In the genomic region with DNA sequence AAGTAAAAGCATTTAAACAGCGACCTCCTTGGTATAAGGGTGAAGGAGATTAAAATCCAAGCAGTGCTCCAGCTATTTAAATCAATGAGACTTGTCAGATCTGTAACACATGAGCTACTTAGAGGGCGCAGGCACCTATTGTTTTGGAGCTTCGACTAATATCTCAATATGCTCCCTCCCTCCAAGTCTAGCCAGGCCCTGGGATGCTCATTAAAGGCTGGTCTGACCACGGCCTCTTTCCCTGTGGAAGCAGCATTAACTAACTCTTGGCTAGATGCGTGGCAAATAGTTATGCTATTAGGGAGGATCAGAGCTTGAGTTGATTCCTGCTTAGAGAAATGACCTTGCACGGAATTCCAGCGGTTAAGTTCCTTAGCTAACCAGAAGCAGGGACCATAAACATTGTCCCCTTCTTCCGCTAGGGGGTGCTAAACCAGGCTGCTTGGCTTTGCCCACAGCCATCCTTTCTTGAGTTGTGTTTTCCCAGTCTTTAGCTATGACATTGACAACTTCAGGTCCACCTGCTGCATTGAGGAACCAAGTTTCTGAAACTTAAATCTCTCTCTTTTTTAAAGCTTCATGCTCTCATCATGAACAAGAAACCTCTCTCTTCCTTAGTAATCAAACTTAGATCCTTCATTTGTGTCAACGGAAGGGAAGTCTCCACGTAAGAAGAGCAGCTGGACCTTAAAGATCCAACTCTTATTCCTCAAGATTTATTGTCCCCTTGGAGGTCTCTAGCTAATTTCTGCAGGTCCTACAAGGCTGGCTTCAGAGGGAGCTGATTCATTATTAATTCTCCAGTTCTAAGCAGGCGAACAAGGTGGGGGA, we compare ENCODE assay signal across 8 cellular contexts.
DNase-seq lines count a peak whose midpoint lies in the region; ATAC-seq and TF ChIP-seq lines count a peak whose summit lies in the region.

No MANE protein-coding gene starts in this region.

- no peak for TF ChIP-seq POLR2A in thyroid gland (IDR thresholded peaks at IDR 0.05)

- H3K4me1 ChIP-seq in SJCRH30: peaks cover 32% of the 10 kb centered on the region
- peaks cover 4% of the 10 kb centered on the region for H3K4me1 ChIP-seq in foreskin keratinocyte
- peaks cover 0 to 6% of the 10 kb centered on the region in 2 donors for H3K4me1 ChIP-seq in thyroid gland

- H3K27me3 Mint-ChIP-seq in natural killer cell (ENCODE audit: low read depth in 2 of 2): peaks cover 13 to 15% of the 10 kb centered on the region in 2 donors
- H3K27me3 Mint-ChIP-seq in natural killer cell treated with Interleukin-12 subunit alpha and Interleukin-12 subunit beta and Interleukin-15 and Interleukin-18, amount 100 ng/mL, for 72 hours: peaks cover 0 to 11% of the 10 kb centered on the region in 2 donors

- WGBS in thyroid gland, 2 donors: 76 to 78% methylated on average over 11 of the region's 11 CpGs

- H3K27me3 ChIP-seq in SJCRH30: no peaks in the 10 kb centered on the region
- no peaks in the 10 kb centered on the region for H3K27me3 ChIP-seq in foreskin keratinocyte
- H3K27me3 ChIP-seq in thyroid gland: no peaks in the 10 kb centered on the region

- peak; percentile 68 for TF ChIP-seq CTCF in natural killer cell (IDR thresholded peaks at IDR 0.05)
- TF ChIP-seq CTCF in foreskin keratinocyte (conservative IDR thresholded peaks at IDR 0.05): peak; percentile 60
- peak in 4 of 6 experiments; percentile 28 to 48 (median 32) for TF ChIP-seq CTCF in thyroid gland (IDR thresholded peaks at IDR 0.05)

- intact Hi-C loops in natural killer cell (cut with micrococcal nuclease): no loop called here
- intact Hi-C loops in thyroid gland (cut with DNase I): no loop called here

- no peak overlapping the region for H3K27ac Mint-ChIP-seq in natural killer cell
- H3K27ac Mint-ChIP-seq in natural killer cell treated with Interleukin-12 subunit alpha and Interleukin-12 subunit beta and Interleukin-15 and Interleukin-18, amount 100 ng/mL, for 72 hours: no peak overlapping the region

- H3K9me3 Mint-ChIP-seq in natural killer cell: no peaks in the 10 kb centered on the region
- no peaks in the 10 kb centered on the region for H3K9me3 Mint-ChIP-seq in natural killer cell treated with Interleukin-12 subunit alpha and Interleukin-12 subunit beta and Interleukin-15 and Interleukin-18, amount 100 ng/mL, for 72 hours

- H3K27ac ChIP-seq in SJCRH30 (no peak overlapping the region), foreskin keratinocyte (no peak overlapping the region), thyroid gland (no peak overlapping the region)

- no peak overlapping the region for H3K4me3 ChIP-seq in SJCRH30
- H3K4me3 ChIP-seq in thyroid gland (replicated peaks in 1 of 3): no peak overlapping the region

- H3K4me3 Mint-ChIP-seq in natural killer cell: no peak overlapping the region
- no peak overlapping the region for H3K4me3 Mint-ChIP-seq in natural killer cell treated with Interleukin-12 subunit alpha and Interleukin-12 subunit beta and Interleukin-15 and Interleukin-18, amount 100 ng/mL, for 72 hours

- H3K36me3 ChIP-seq in SJCRH30 (no peaks in the 10 kb centered on the region), thyroid gland (no peaks in the 10 kb centered on the region)

- H3K9me3 ChIP-seq in SJCRH30 (replicated peaks): no peaks in the 10 kb centered on the region
- H3K9me3 ChIP-seq in thyroid gland: no peaks in the 10 kb centered on the region

- ATAC-seq in natural killer cell (peak in 1 of 3 donors; percentile 58), HG02870 (IDR thresholded peaks at IDR 0.05; ENCODE audit: unreplicated experiment) (peak; percentile 60), foreskin keratinocyte (no peak)
- ATAC-seq in natural killer cell treated with Interleukin-12 subunit alpha and Interleukin-12 subunit beta and Interleukin-15 and Interleukin-18, amount 100 ng/mL, for 72 hours: no peak

- no peaks in the 10 kb centered on the region for H3K4me1 Mint-ChIP-seq in natural killer cell
- peaks cover 0 to 2% of the 10 kb centered on the region in 2 donors for H3K4me1 Mint-ChIP-seq in natural killer cell treated with Interleukin-12 subunit alpha and Interleukin-12 subunit beta and Interleukin-15 and Interleukin-18, amount 100 ng/mL, for 72 hours (ENCODE audit: low read depth in 2 of 2)

- DNase-seq in natural killer cell (no peak), SJCRH30 (peak; percentile 66 to 84), foreskin keratinocyte (peak in 1 of 2 donors; percentile 13), thyroid gland (peak; percentile 7 to 20), T1000 (lab: John Stamatoyannopoulos, UW) (no peak)
- no peak for DNase-seq in natural killer cell treated with Interleukin-12 subunit alpha and Interleukin-12 subunit beta and Interleukin-15 and Interleukin-18, amount 100 ng/mL, for 72 hours (ENCODE audit: low spot score)
- no peak for DNase-seq in activated effector memory CD4-positive, alpha-beta T cell treated with anti-CD3 and anti-CD28 coated beads, Interleukin-2, amount 50 U/mL, for 16 hours

- no peaks in the 10 kb centered on the region for H3K36me3 Mint-ChIP-seq in natural killer cell
- no peaks in the 10 kb centered on the region for H3K36me3 Mint-ChIP-seq in natural killer cell treated with Interleukin-12 subunit alpha and Interleukin-12 subunit beta and Interleukin-15 and Interleukin-18, amount 100 ng/mL, for 72 hours

Comparison
In these comparisons a context has a peak if more than half of its experiments do, and no peak if none do; other contexts are left out.
1. DNase-seq: peak in SJCRH30 (2 of 2) and thyroid gland (2 of 2); none in natural killer cell (single experiment), natural killer cell treated with Interleukin-12 subunit alpha and Interleukin-12 subunit beta and Interleukin-15 and Interleukin-18, amount 100 ng/mL, for 72 hours (single experiment), activated effector memory CD4-positive, alpha-beta T cell treated with anti-CD3 and anti-CD28 coated beads, Interleukin-2, amount 50 U/mL, for 16 hours (single experiment) and T1000 (single experiment).
2. Peak in every context shown above with its lines, with median percentiles within 50 percentile points of each other: CTCF ChIP-seq.